ENCODE assay signal across 15 cellular contexts in genomic region chr6:23454090-23454998, GRCh38.
DNase-seq lines count a peak whose midpoint lies in the region; ATAC-seq and TF ChIP-seq lines count a peak whose summit lies in the region.
"Had no signal": no experiment of that assay in that cellular context is flagged by ENCODE, and none has a peak within 500 bp of the region (broad histone marks: within the 10 kb centered on the region; RNA-seq: fewer than 3 reads in every experiment).

No MANE protein-coding gene starts in this region.

- POLR2A ChIA-PET in RWPE1 (lab: Yijun Ruan, JAX; ENCODE audit: low non-redundant PET): no interaction called here

- TF ChIP-seq CTCF in RWPE1 (conservative IDR thresholded peaks at IDR 0.05; ENCODE audit: low read depth) (no peak), foreskin keratinocyte (conservative IDR thresholded peaks at IDR 0.05) (no peak), CD14-positive monocyte (IDR thresholded peaks at IDR 0.05) (no peak)

- DNase-seq in A172 (ENCODE audit: low spot score) (peak; percentile 43), H4 (ENCODE audit: low spot score) (peak; percentile 20), RWPE1 (ENCODE audit: low spot score) (peak; percentile 1), foreskin keratinocyte (peak; percentile 51 to 59), retina (no peak), NCI-H2029 (lab: John Stamatoyannopoulos, UW) (no peak), NOMO-1 treated with dmso at 0.1 percent for 144 hours (lab: John Stamatoyannopoulos, UW; ENCODE audit: unreplicated experiment) (no peak), CD14-positive monocyte (ENCODE audit: low spot score) (no peak)
- DNase-seq: activated CD8-positive, alpha-beta memory T cell treated with anti-CD3 and anti-CD28 coated beads for 24 hours; activated naive CD4-positive, alpha-beta T cell treated with Interleukin-2 at 50 U/mL for 16 hours; esophagus squamous epithelium; NCI-H510A treated with DMSO at 0.1 percent for 48 hours; SHP77 treated with DMSO at 0.1 percent for 48 hours; trophoblast cell had no signal

- ATAC-seq in foreskin keratinocyte: peak; percentile 94

- no peak overlapping the region for H3K4me3 Mint-ChIP-seq in CD14-positive monocyte
- H3K4me3 Mint-ChIP-seq: memory B cell had no signal

- H3K27ac Mint-ChIP-seq in CD14-positive monocyte: no peak overlapping the region
- H3K27ac Mint-ChIP-seq: memory B cell had no signal

- H3K4me1 ChIP-seq in foreskin keratinocyte: no peaks in the 10 kb centered on the region
- H3K4me1 ChIP-seq: esophagus squamous epithelium had no signal

- intact Hi-C loops in CD14-positive monocyte (cut with micrococcal nuclease): no loop called here

- CTCF ChIA-PET in RWPE1 (lab: Yijun Ruan, JAX): no interaction called here

- H3K27me3 Mint-ChIP-seq in CD14-positive monocyte (ENCODE audit: low read depth in 3 of 3): no peaks in the 10 kb centered on the region
- H3K27me3 Mint-ChIP-seq: memory B cell had no signal

- no peak overlapping the region for H3K27ac ChIP-seq in RWPE1
- H3K27ac ChIP-seq in foreskin keratinocyte: no peak overlapping the region
- H3K27ac ChIP-seq: esophagus squamous epithelium had no signal

- peaks cover 0 to 6% (median 1%) of the 10 kb centered on the region in 7 donors for H3K9me3 Mint-ChIP-seq in CD14-positive monocyte

- no peaks in the 10 kb centered on the region for H3K36me3 Mint-ChIP-seq in CD14-positive monocyte
- H3K36me3 Mint-ChIP-seq: memory B cell had no signal

- H3K27me3 ChIP-seq in foreskin keratinocyte: no peaks in the 10 kb centered on the region
- H3K27me3 ChIP-seq: esophagus squamous epithelium had no signal

- no peaks in the 10 kb centered on the region for H3K4me1 Mint-ChIP-seq in CD14-positive monocyte
- H3K4me1 Mint-ChIP-seq: memory B cell had no signal

Comparison
In these comparisons a context has a peak if more than half of its experiments do, and no peak if none do; other contexts are left out.
1. DNase-seq: peak in A172 (single experiment), H4 (single experiment), RWPE1 (single experiment) and foreskin keratinocyte (2 of 2); none in retina (single experiment), NCI-H2029 (single experiment), NOMO-1 treated with dmso at 0.1 percent for 144 hours (single experiment) and CD14-positive monocyte (single experiment).